ENCODE assay signal across 1 cellular context in genomic region chr10:1058017-1058416, GRCh38.
TF ChIP-seq lines count a peak whose summit lies in the region.

No MANE protein-coding gene starts in this region.

TF ChIP-seq in SK-N-SH, 30 proteins besides CTCF, POLR2A, EP300 and RAD21 (continued from another document):
- TF ChIP-seq MAX (IDR thresholded peaks at IDR 0.05; ENCODE audit: low read depth) (no peak), NRF1 (IDR thresholded peaks at IDR 0.05; ENCODE audit: low read depth, low read length) (no peak)
